ENCODE assay signal across 8 cellular contexts in genomic region chr10:87149020-87149609, GRCh38. TPM values are rescaled to one million over a fixed set of nuclear protein-coding genes. Genes with fewer than 3 reads are reported as not detected.
DNase-seq lines count a peak whose midpoint lies in the region; ATAC-seq, FAIRE-seq and TF ChIP-seq lines count a peak whose summit lies in the region.
"Not testable (repeated sequence)": the region's sequence is repeated elsewhere in the genome, so short reads cannot be mapped to it uniquely, and the experiment has no call there.

No MANE protein-coding gene starts in this region.

- H3K4me1 Mint-ChIP-seq in endothelial cell (ENCODE audit: unreplicated experiment), result not testable (repeated sequence)

- not testable (repeated sequence) for H3K36me3 Mint-ChIP-seq in endothelial cell (ENCODE audit: low read depth, unreplicated experiment)

- intact Hi-C loops in A673 (cut with micrococcal nuclease; ENCODE audit: unreplicated experiment); adrenal gland (cut with DNase I); left ventricle myocardium superior (cut with micrococcal nuclease); mucosa of descending colon (cut with DNase I, micrococcal nuclease); psoas muscle (cut with DNase I): not testable (repeated sequence)

- H3K9me3 ChIP-seq in A673 (ENCODE audit: low read depth, low read length, poor library complexity, severe bottlenecking); adrenal gland (replicated peaks in 1 of 3); mucosa of descending colon; psoas muscle: not testable (repeated sequence)

- DNase-seq in A673 (ENCODE audit: low spot score); HFF-Myc (ENCODE audit: extremely low read depth, low read depth); RCC 7860 (ENCODE audit: low spot score); adrenal gland; endothelial cell (ENCODE audit: low spot score); left ventricle myocardium superior; mucosa of descending colon; psoas muscle: not testable (repeated sequence)

- not testable (repeated sequence) for H3K36me3 ChIP-seq in A673 (ENCODE audit: insufficient read depth, low read length, poor library complexity, severe bottlenecking); adrenal gland (replicated peaks in 1 of 2); mucosa of descending colon (ENCODE audit: low read depth)
- peaks cover 0 to 13% of the 10 kb centered on the region in 2 donors for H3K36me3 ChIP-seq in psoas muscle (ENCODE audit: insufficient read depth in 1 of 2, low read depth in 1 of 2)

- H3K4me3 ChIP-seq in A673 (ENCODE audit: low read depth, low read length, poor library complexity, severe bottlenecking); HFF-Myc (replicated peaks; ENCODE audit: low read depth, low read length); adrenal gland; mucosa of descending colon; psoas muscle: not testable (repeated sequence)

- CTCF ChIA-PET in A673 (lab: Charles Lee), result not testable (repeated sequence)

- not testable (repeated sequence) for H3K4me1 ChIP-seq in A673 (ENCODE audit: insufficient read depth, low read length, poor library complexity, severe bottlenecking); adrenal gland (replicated peaks in 1 of 2); mucosa of descending colon (ENCODE audit: low read depth); psoas muscle

- ATAC-seq in left ventricle myocardium superior, result peak; percentile 42
- peak; percentile 52 for ATAC-seq in mucosa of descending colon
- ATAC-seq in psoas muscle, result peak in 1 of 4 donors; percentile 73

- not testable (repeated sequence) for TF ChIP-seq POLR2A in adrenal gland (IDR thresholded peaks at IDR 0.05)

- H3K27ac Mint-ChIP-seq in endothelial cell (ENCODE audit: unreplicated experiment), result not testable (repeated sequence)

- not testable (repeated sequence) for H3K27ac ChIP-seq in A673 (ENCODE audit: low read depth, low read length, poor library complexity, severe bottlenecking); adrenal gland; psoas muscle

- not testable (repeated sequence) for H3K27me3 Mint-ChIP-seq in endothelial cell (ENCODE audit: unreplicated experiment)

- not testable (repeated sequence) for H3K27me3 ChIP-seq in A673 (replicated peaks; ENCODE audit: insufficient read depth, low read depth, low read length, poor library complexity); adrenal gland; psoas muscle (ENCODE audit: insufficient read depth in 3 of 3, low read length in 2 of 3)

- H3K4me3 Mint-ChIP-seq in endothelial cell (ENCODE audit: unreplicated experiment), result not testable (repeated sequence)

- POLR2A ChIA-PET in A673 (lab: Charles Lee; ENCODE audit: low non-redundant PET), result not testable (repeated sequence)

- BruUV-seq in A673 (replicated peaks; lab: Mats Ljungman, UMichigan), result not testable (repeated sequence)

- WGBS in adrenal gland, 4 donors, result 72 to 91% (median 72%) methylated on average over 4 to 8 of the region's 9 CpGs
- WGBS in psoas muscle, 3 donors, result 89 to 94% (median 93%) methylated on average over 4 to 8 of the region's 9 CpGs

- TF ChIP-seq CTCF in A673 (conservative IDR thresholded peaks at IDR 0.05; ENCODE audit: low read depth, low read length), result peak; percentile 27; the same call in 1 of the 2 replicates
- TF ChIP-seq CTCF in HFF-Myc (IDR thresholded peaks at IDR 0.05; ENCODE audit: low read depth, low read length, missing control alignments), result peak; percentile 2
- TF ChIP-seq CTCF in adrenal gland (IDR thresholded peaks at IDR 0.05), result peak in 4 of 6 experiments; percentile 8 to 27 (median 25)
- TF ChIP-seq CTCF in endothelial cell (IDR thresholded peaks at IDR 0.05; ENCODE audit: unreplicated experiment), result peak; percentile 61
- TF ChIP-seq CTCF in mucosa of descending colon (IDR thresholded peaks at IDR 0.05), result not testable (repeated sequence)
- TF ChIP-seq CTCF in psoas muscle (IDR thresholded peaks at IDR 0.05), result peak; percentile 19

- not testable (repeated sequence) for H3K9me3 Mint-ChIP-seq in endothelial cell (ENCODE audit: unreplicated experiment)

- FAIRE-seq in RCC 7860 (lab: Jason Lieb, UNC), result peak; percentile 83

RNA-seq across cellular contexts. Expression of gene SHLD2, which starts 54.1 kb away (rescaled TPM):
- total RNA-seq in A673 (2021), result 33.2 and 36.7 TPM in 2 replicates
- 10 to 100 TPM; 22.8 to 49.9 (median 38.8) TPM for total RNA-seq in adrenal gland
- 10 to 100 TPM; 18.3 to 64.9 (median 31.5) TPM for polyA plus RNA-seq in adrenal gland
- total RNA-seq in endothelial cell (ENCODE audit: unreplicated experiment), result 16.1 TPM
- 12.1 TPM for total RNA-seq in left ventricle myocardium superior
- 10 to 100 TPM; 28.0 to 32.2 (median 28.7) TPM for total RNA-seq in mucosa of descending colon
- 10 to 100 TPM in 3 of 4 donors, 1 to 10 TPM in 1; 7.9 to 14.5 (median 12.5) TPM for total RNA-seq in psoas muscle
- 10 to 100 TPM; 11.1 to 25.7 (median 24.0) TPM for polyA plus RNA-seq in psoas muscle

RNA-seq across cellular contexts. Expression of gene GLUD1, which starts 54.5 kb away (rescaled TPM):
- total RNA-seq in A673 (2021) (140 and 142 TPM in 2 replicates), adrenal gland (100 to 1,000 TPM; 159 to 279 (median 212) TPM), endothelial cell (ENCODE audit: unreplicated experiment) (79.2 TPM), left ventricle myocardium superior (106 TPM), mucosa of descending colon (100 to 1,000 TPM; 114 to 141 (median 131) TPM), psoas muscle (10 to 100 TPM; 54.2 to 70.8 (median 58.7) TPM)
- polyA plus RNA-seq in adrenal gland (100 to 1,000 TPM in 1 of 3 donors, 10 to 100 TPM in 2; 58.2 to 290 (median 80.9) TPM), psoas muscle (10 to 100 TPM; 42.3 to 64.0 (median 57.0) TPM)
